ENCODE assay signal across 8 cellular contexts in the genomic region with DNA sequence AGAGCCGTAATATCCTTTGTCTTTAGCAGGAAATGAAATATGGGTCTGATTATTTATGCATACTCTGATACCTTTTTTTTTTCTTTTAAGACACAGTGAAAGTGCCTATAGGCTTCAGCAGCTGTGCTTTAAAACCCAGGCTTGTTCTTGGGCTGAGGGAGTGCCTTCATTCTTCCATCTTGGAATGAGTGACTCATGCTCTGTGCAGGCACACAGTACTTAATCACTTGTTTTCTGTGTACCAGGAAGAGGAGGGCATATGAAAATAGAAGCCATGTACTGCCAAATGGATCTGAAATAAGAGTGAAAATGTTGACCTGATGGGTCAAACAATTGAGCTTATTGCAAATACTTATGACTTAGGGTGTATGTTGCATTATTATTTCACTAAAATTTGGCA. TPM values are rescaled to one million over a fixed set of nuclear protein-coding genes. Genes with fewer than 3 reads are reported as not detected.
DNase-seq lines count a peak whose midpoint lies in the region; ATAC-seq and TF ChIP-seq lines count a peak whose summit lies in the region.

No MANE protein-coding gene starts in this region.

- H3K27ac Mint-ChIP-seq in activated CD4-positive, alpha-beta memory T cell treated with anti-CD3 and anti-CD28 coated beads for 36 hours: peak overlapping the region; percentile 33
- H3K27ac Mint-ChIP-seq in activated CD4-positive, alpha-beta memory T cell treated with anti-CD3 and anti-CD28 coated beads, Interleukin-2, amount 10 ng/mL, durations not matched to agents 7 days and 5 days: no peak overlapping the region
- peak overlapping the region; percentile 33 for H3K27ac Mint-ChIP-seq in stimulated activated naive CD8-positive, alpha-beta T cell treated with anti-CD3 and anti-CD28 coated beads, Interleukin-15, Interleukin-2, amounts not matched to agents 100 ng/mL and 50 ng/mL, for 24 hours

- H3K27me3 ChIP-seq in spleen (replicated peaks in 1 of 7): no peaks in the 10 kb centered on the region

- no peaks in the 10 kb centered on the region for H3K36me3 ChIP-seq in spleen

- no peaks in the 10 kb centered on the region for H3K9me3 Mint-ChIP-seq in activated CD4-positive, alpha-beta memory T cell treated with anti-CD3 and anti-CD28 coated beads for 36 hours
- H3K9me3 Mint-ChIP-seq in activated CD4-positive, alpha-beta memory T cell treated with anti-CD3 and anti-CD28 coated beads, Interleukin-2, amount 10 ng/mL, durations not matched to agents 7 days and 5 days: no peaks in the 10 kb centered on the region
- H3K9me3 Mint-ChIP-seq in stimulated activated naive CD8-positive, alpha-beta T cell treated with anti-CD3 and anti-CD28 coated beads, Interleukin-15, Interleukin-2, amounts not matched to agents 100 ng/mL and 50 ng/mL, for 24 hours: no peaks in the 10 kb centered on the region

- DNase-seq in activated CD4-positive, alpha-beta memory T cell treated with anti-CD3 and anti-CD28 coated beads for 36 hours: peak; percentile 33
- no peak for DNase-seq in activated CD4-positive, alpha-beta memory T cell treated with anti-CD3 and anti-CD28 coated beads, Interleukin-2, amount 10 ng/mL, durations not matched to agents 7 days and 5 days
- peak; percentile 70 for DNase-seq in glomerular endothelial cell (ENCODE audit: extremely low read depth, low read depth, low spot score)
- DNase-seq in spleen: no peak
- no peak for DNase-seq in mesenteric fat pad (ENCODE audit: low spot score)

- CTCF ChIA-PET in activated CD4-positive, alpha-beta memory T cell treated with anti-CD3 and anti-CD28 coated beads for 36 hours (lab: Charles Lee): interaction anchor here (0.6 to 2.4 kb wide), 7 partner anchors 12 to 169 kb away, joined by 3 to 13 read pairs (median 4); no protein-coding TSS in a partner anchor
- CTCF ChIA-PET in activated CD4-positive, alpha-beta memory T cell treated with anti-CD3 and anti-CD28 coated beads, Interleukin-2, amount 10 ng/mL, durations not matched to agents 7 days and 5 days (lab: Charles Lee): interaction anchor here (0.8 to 2.1 kb wide), 4 partner anchors 8 to 51 kb away, joined by 3 to 13 read pairs (median 4); no protein-coding TSS in a partner anchor

- intact Hi-C loops in activated CD4-positive, alpha-beta memory T cell treated with anti-CD3 and anti-CD28 coated beads for 36 hours (cut with micrococcal nuclease): loop anchor here (2.0 to 5.0 kb wide), 2 partner anchors 33 to 94 kb away; no protein-coding TSS in a partner anchor
- intact Hi-C loops in spleen (cut with DNase I; ENCODE audit: low total_unique reads): no loop called here

- no peaks in the 10 kb centered on the region for H3K27me3 Mint-ChIP-seq in activated CD4-positive, alpha-beta memory T cell treated with anti-CD3 and anti-CD28 coated beads for 36 hours
- no peaks in the 10 kb centered on the region for H3K27me3 Mint-ChIP-seq in activated CD4-positive, alpha-beta memory T cell treated with anti-CD3 and anti-CD28 coated beads, Interleukin-2, amount 10 ng/mL, durations not matched to agents 7 days and 5 days
- no peaks in the 10 kb centered on the region for H3K27me3 Mint-ChIP-seq in stimulated activated naive CD8-positive, alpha-beta T cell treated with anti-CD3 and anti-CD28 coated beads, Interleukin-15, Interleukin-2, amounts not matched to agents 100 ng/mL and 50 ng/mL, for 24 hours

- TF ChIP-seq POLR2A in spleen (IDR thresholded peaks at IDR 0.05): no peak

- no peak overlapping the region for H3K4me3 Mint-ChIP-seq in activated CD4-positive, alpha-beta memory T cell treated with anti-CD3 and anti-CD28 coated beads for 36 hours
- no peak overlapping the region for H3K4me3 Mint-ChIP-seq in activated CD4-positive, alpha-beta memory T cell treated with anti-CD3 and anti-CD28 coated beads, Interleukin-2, amount 10 ng/mL, durations not matched to agents 7 days and 5 days
- H3K4me3 Mint-ChIP-seq in stimulated activated naive CD8-positive, alpha-beta T cell treated with anti-CD3 and anti-CD28 coated beads, Interleukin-15, Interleukin-2, amounts not matched to agents 100 ng/mL and 50 ng/mL, for 24 hours: peak overlapping the region; percentile 39

- POLR2A ChIA-PET in activated CD4-positive, alpha-beta memory T cell treated with anti-CD3 and anti-CD28 coated beads for 36 hours (lab: Charles Lee): interaction anchor here (1.7 kb wide), 1 partner anchor 12 kb away, joined by 8 read pairs; a partner anchor contains a TSS
- POLR2A ChIA-PET in activated CD4-positive, alpha-beta memory T cell treated with anti-CD3 and anti-CD28 coated beads, Interleukin-2, amount 10 ng/mL, durations not matched to agents 7 days and 5 days (lab: Charles Lee): interaction anchor here (0.6 to 4.8 kb wide), 3 partner anchors 11 to 118 kb away, joined by 3 to 24 read pairs (median 4); a partner anchor contains a TSS

- H3K9me3 ChIP-seq in spleen: no peaks in the 10 kb centered on the region

- TF ChIP-seq CTCF in spleen (IDR thresholded peaks at IDR 0.05 in 8 of 11, conservative IDR thresholded peaks at IDR 0.05 in 3 of 11): no peak

- peak overlapping the region in 4 of 8 donors; percentile 2 to 44 (median 8) for H3K27ac ChIP-seq in spleen

- peaks cover 5 to 37% (median 14%) of the 10 kb centered on the region in 6 donors for H3K4me1 ChIP-seq in spleen

- H3K4me3 ChIP-seq in spleen: no peak overlapping the region

- H3K4me1 Mint-ChIP-seq in activated CD4-positive, alpha-beta memory T cell treated with anti-CD3 and anti-CD28 coated beads for 36 hours (ENCODE audit: low read depth): peaks cover 40% of the 10 kb centered on the region
- peaks cover 15% of the 10 kb centered on the region for H3K4me1 Mint-ChIP-seq in activated CD4-positive, alpha-beta memory T cell treated with anti-CD3 and anti-CD28 coated beads, Interleukin-2, amount 10 ng/mL, durations not matched to agents 7 days and 5 days
- peaks cover 54% of the 10 kb centered on the region for H3K4me1 Mint-ChIP-seq in stimulated activated naive CD8-positive, alpha-beta T cell treated with anti-CD3 and anti-CD28 coated beads, Interleukin-15, Interleukin-2, amounts not matched to agents 100 ng/mL and 50 ng/mL, for 24 hours (ENCODE audit: low read depth)

- no peaks in the 10 kb centered on the region for H3K36me3 Mint-ChIP-seq in activated CD4-positive, alpha-beta memory T cell treated with anti-CD3 and anti-CD28 coated beads for 36 hours
- H3K36me3 Mint-ChIP-seq in activated CD4-positive, alpha-beta memory T cell treated with anti-CD3 and anti-CD28 coated beads, Interleukin-2, amount 10 ng/mL, durations not matched to agents 7 days and 5 days (ENCODE audit: low read depth): peaks cover 3% of the 10 kb centered on the region
- H3K36me3 Mint-ChIP-seq in stimulated activated naive CD8-positive, alpha-beta T cell treated with anti-CD3 and anti-CD28 coated beads, Interleukin-15, Interleukin-2, amounts not matched to agents 100 ng/mL and 50 ng/mL, for 24 hours (ENCODE audit: low read depth): no peaks in the 10 kb centered on the region

- WGBS in spleen, 5 donors: 35 to 54% (median 49%) methylated on average over 1 of the region's 1 CpG

- peak; percentile 98 for ATAC-seq in SK-N-SH treated with all-trans-retinoic acid at 6 μM for 48 hours
- no peak for ATAC-seq in GM21576 (IDR thresholded peaks at IDR 0.05; ENCODE audit: unreplicated experiment)

TF ChIP-seq in SK-N-SH treated with all-trans-retinoic acid at 6 μM for 48 hours, 23 proteins besides CTCF, POLR2A, EP300 and RAD21 (continues in another document):
- no peak for TF ChIP-seq ZFP3 (CRISPR knock-in tag; IDR thresholded peaks at IDR 0.05)
- TF ChIP-seq TOX (CRISPR knock-in tag; IDR thresholded peaks at IDR 0.05; ENCODE audit: borderline replicate concordance): no peak
- no peak for TF ChIP-seq TCF4 (CRISPR knock-in tag; IDR thresholded peaks at IDR 0.05; ENCODE audit: borderline replicate concordance)
- no peak for TF ChIP-seq PPARA (CRISPR knock-in tag; IDR thresholded peaks at IDR 0.05; ENCODE audit: borderline replicate concordance)
- TF ChIP-seq ZNF70 (CRISPR knock-in tag; IDR thresholded peaks at IDR 0.05): no peak
- TF ChIP-seq ZNF8 (CRISPR knock-in tag; IDR thresholded peaks at IDR 0.05): no peak
- TF ChIP-seq, protein P1, sequence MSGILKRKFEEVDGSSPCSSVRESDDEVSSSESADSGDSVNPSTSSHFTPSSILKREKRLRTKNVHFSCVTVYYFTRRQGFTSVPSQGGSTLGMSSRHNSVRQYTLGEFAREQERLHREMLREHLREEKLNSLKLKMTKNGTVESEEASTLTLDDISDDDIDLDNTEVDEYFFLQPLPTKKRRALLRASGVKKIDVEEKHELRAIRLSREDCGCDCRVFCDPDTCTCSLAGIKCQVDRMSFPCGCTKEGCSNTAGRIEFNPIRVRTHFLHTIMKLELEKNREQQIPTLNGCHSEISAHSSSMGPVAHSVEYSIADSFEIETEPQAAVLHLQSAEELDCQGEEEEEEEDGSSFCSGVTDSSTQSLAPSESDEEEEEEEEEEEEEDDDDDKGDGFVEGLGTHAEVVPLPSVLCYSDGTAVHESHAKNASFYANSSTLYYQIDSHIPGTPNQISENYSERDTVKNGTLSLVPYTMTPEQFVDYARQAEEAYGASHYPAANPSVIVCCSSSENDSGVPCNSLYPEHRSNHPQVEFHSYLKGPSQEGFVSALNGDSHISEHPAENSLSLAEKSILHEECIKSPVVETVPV (CRISPR knock-in tag; IDR thresholded peaks at IDR 0.05): no peak
- no peak for TF ChIP-seq RARB (CRISPR knock-in tag; IDR thresholded peaks at IDR 0.05)
- TF ChIP-seq SNAI2 (CRISPR knock-in tag; IDR thresholded peaks at IDR 0.05): no peak
- TF ChIP-seq, protein P2, sequence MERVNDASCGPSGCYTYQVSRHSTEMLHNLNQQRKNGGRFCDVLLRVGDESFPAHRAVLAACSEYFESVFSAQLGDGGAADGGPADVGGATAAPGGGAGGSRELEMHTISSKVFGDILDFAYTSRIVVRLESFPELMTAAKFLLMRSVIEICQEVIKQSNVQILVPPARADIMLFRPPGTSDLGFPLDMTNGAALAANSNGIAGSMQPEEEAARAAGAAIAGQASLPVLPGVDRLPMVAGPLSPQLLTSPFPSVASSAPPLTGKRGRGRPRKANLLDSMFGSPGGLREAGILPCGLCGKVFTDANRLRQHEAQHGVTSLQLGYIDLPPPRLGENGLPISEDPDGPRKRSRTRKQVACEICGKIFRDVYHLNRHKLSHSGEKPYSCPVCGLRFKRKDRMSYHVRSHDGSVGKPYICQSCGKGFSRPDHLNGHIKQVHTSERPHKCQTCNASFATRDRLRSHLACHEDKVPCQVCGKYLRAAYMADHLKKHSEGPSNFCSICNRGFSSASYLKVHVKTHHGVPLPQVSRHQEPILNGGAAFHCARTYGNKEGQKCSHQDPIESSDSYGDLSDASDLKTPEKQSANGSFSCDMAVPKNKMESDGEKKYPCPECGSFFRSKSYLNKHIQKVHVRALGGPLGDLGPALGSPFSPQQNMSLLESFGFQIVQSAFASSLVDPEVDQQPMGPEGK (CRISPR knock-in tag; IDR thresholded peaks at IDR 0.05; ENCODE audit: borderline replicate concordance): no peak

RNA-seq across cellular contexts. Expression of a gene that starts 12.0 kb away (rescaled TPM):
- total RNA-seq in activated CD4-positive, alpha-beta memory T cell treated with anti-CD3 and anti-CD28 coated beads for 36 hours: 10 to 100 TPM; 12.8 to 13.6 TPM
- 10 to 100 TPM; 11.8 to 15.0 TPM for total RNA-seq in activated CD4-positive, alpha-beta memory T cell treated with anti-CD3 and anti-CD28 coated beads, Interleukin-2, amount 10 ng/mL, durations not matched to agents 7 days and 5 days
- total RNA-seq in glomerular endothelial cell (21.3 and 21.6 TPM in 2 replicates), spleen (10 to 100 TPM in 6 of 7 donors, 1 to 10 TPM in 1; 8.4 to 16.2 (median 12.5) TPM), mesenteric fat pad (16.6 TPM)
- 1 to 10 TPM; 6.0 to 6.9 (median 6.4) TPM for polyA plus RNA-seq in spleen

Comparison
In these comparisons a context has a peak if more than half of its experiments do, and no peak if none do; other contexts are left out.
1. DNase-seq: peak in activated CD4-positive, alpha-beta memory T cell treated with anti-CD3 and anti-CD28 coated beads for 36 hours (single experiment) and glomerular endothelial cell (single experiment); none in activated CD4-positive, alpha-beta memory T cell treated with anti-CD3 and anti-CD28 coated beads, Interleukin-2, amount 10 ng/mL, durations not matched to agents 7 days and 5 days (single experiment), spleen (single experiment) and mesenteric fat pad (single experiment).